In the genomic region with DNA sequence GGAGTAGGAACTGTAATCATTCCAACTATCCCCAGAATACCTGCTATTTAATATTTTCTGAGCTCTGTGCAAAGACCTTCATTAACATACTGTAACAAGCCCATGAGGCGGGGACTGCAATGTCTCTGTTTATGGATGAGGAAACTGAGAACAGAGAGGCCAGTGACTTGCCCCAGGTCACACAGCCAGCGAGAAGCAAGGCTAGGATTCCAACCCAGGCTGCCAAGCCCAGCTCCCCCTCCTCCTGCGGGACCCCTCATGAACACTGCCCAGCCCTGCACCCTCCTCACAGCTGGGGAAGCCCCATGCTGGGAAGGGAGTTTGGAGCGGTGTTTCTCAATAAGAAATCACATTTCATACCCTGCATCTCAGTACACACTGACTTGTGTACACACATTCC, we compare ENCODE assay signal across 14 cellular contexts. TPM values are rescaled to one million over a fixed set of nuclear protein-coding genes. Genes with fewer than 3 reads are reported as not detected.
DNase-seq lines count a peak whose midpoint lies in the region; ATAC-seq and TF ChIP-seq lines count a peak whose summit lies in the region.
"Had no signal": no experiment of that assay in that cellular context is flagged by ENCODE, and none has a peak within 500 bp of the region (broad histone marks: within the 10 kb centered on the region; RNA-seq: fewer than 3 reads in every experiment).

No MANE protein-coding gene starts in this region.

- no peaks in the 10 kb centered on the region for H3K9me2 ChIP-seq in OCI-LY1 (ENCODE audit: low read depth, low read length)

- H3K36me3 ChIP-seq in CD4-positive, CD25-positive, alpha-beta regulatory T cell (ENCODE audit: control insufficient read depth, insufficient read depth, low read length), result peaks cover 5% of the 10 kb centered on the region
- H3K36me3 ChIP-seq in OCI-LY1 (ENCODE audit: insufficient read depth, low read length), result peaks cover 19% of the 10 kb centered on the region; the same call in 1 of the 2 replicates

- peak overlapping the region in 2 of 4 donors; percentile 34 to 76 for H3K4me3 Mint-ChIP-seq in CD4-positive, CD25-positive, alpha-beta regulatory T cell
- peak overlapping the region; percentile 75 for H3K4me3 Mint-ChIP-seq in memory B cell
- H3K4me3 Mint-ChIP-seq: H9 had no signal

- no peak overlapping the region for H2AFZ ChIP-seq in OCI-LY1 (ENCODE audit: low read length)

- ATAC-seq in CD4-positive, CD25-positive, alpha-beta regulatory T cell (ENCODE audit: low read depth in 2 of 2), result no peak
- ATAC-seq in GM19438 (IDR thresholded peaks at IDR 0.05; ENCODE audit: low read depth, unreplicated experiment), result peak; percentile 4
- ATAC-seq in memory B cell (ENCODE audit: low read depth), result peak; percentile 5
- ATAC-seq: PC-3 had no signal

- peaks cover 13% of the 10 kb centered on the region for H3K4me1 ChIP-seq in CD4-positive, CD25-positive, alpha-beta regulatory T cell (ENCODE audit: control insufficient read depth, insufficient read depth, low read length, poor library complexity, severe bottlenecking)
- peaks cover 59% of the 10 kb centered on the region for H3K4me1 ChIP-seq in OCI-LY1 (ENCODE audit: insufficient read depth, low read length, severe bottlenecking)
- H3K4me1 ChIP-seq: gastroesophageal sphincter had no signal

- DNase-seq in CD4-positive, CD25-positive, alpha-beta regulatory T cell, result no peak
- DNase-seq in memory B cell (ENCODE audit: low spot score in 2 of 2) (no peak), SKM-1 (lab: John Stamatoyannopoulos, UW; ENCODE audit: unreplicated experiment) (no peak), DMS79 treated with DMSO at 0.1 percent for 48 hours (lab: John Stamatoyannopoulos, UW) (no peak), Ammon's horn (ENCODE audit: low spot score) (no peak)
- DNase-seq in stimulated activated CD4-positive, alpha-beta T cell treated with anti-CD3 and anti-CD28 coated beads, Interleukin-4, amount 100 ng/mL, for 4 hours, result no peak
- DNase-seq: effector CD4-positive, alpha-beta T cell; H9; left cardiac atrium; PC-3; T-helper 9 cell had no signal

- H3K27me3 Mint-ChIP-seq in CD4-positive, CD25-positive, alpha-beta regulatory T cell, result no peaks in the 10 kb centered on the region
- H3K27me3 Mint-ChIP-seq in memory B cell, result no peaks in the 10 kb centered on the region

- no peaks in the 10 kb centered on the region; the same call in 1 of the 2 replicates for H3F3A ChIP-seq in OCI-LY1 (ENCODE audit: insufficient read depth, low read length)

- peaks cover 0 to 7% (median 0%) of the 10 kb centered on the region in 7 donors for H3K9me3 Mint-ChIP-seq in CD4-positive, CD25-positive, alpha-beta regulatory T cell
- peaks cover 2% of the 10 kb centered on the region for H3K9me3 Mint-ChIP-seq in memory B cell

- no peaks in the 10 kb centered on the region for H4K20me1 ChIP-seq in OCI-LY1 (ENCODE audit: insufficient read depth, low read length)

- H3K4me1 Mint-ChIP-seq in CD4-positive, CD25-positive, alpha-beta regulatory T cell, result peaks cover 0 to 54% (median 12%) of the 10 kb centered on the region in 4 donors
- peaks cover 61% of the 10 kb centered on the region for H3K4me1 Mint-ChIP-seq in memory B cell

- H3K27me3 ChIP-seq in CD4-positive, CD25-positive, alpha-beta regulatory T cell (ENCODE audit: control insufficient read depth, insufficient read depth, low read length), result no peaks in the 10 kb centered on the region
- H3K27me3 ChIP-seq in OCI-LY1 (ENCODE audit: insufficient read depth, low read length), result no peaks in the 10 kb centered on the region
- H3K27me3 ChIP-seq: gastroesophageal sphincter had no signal

- no peaks in the 10 kb centered on the region for H3K9me3 ChIP-seq in CD4-positive, CD25-positive, alpha-beta regulatory T cell (ENCODE audit: control insufficient read depth in 2 of 2, low read length in 2 of 2)
- no peaks in the 10 kb centered on the region for H3K9me3 ChIP-seq in OCI-LY1 (ENCODE audit: low read length)

- H3K9ac ChIP-seq in OCI-LY1 (ENCODE audit: low read length), result peak overlapping the region; percentile 42

- H3K79me2 ChIP-seq in OCI-LY1 (ENCODE audit: insufficient read depth, low read length), result no peaks in the 10 kb centered on the region

- H3K4me2 ChIP-seq in OCI-LY1 (ENCODE audit: low read length), result peak overlapping the region; percentile 46

- no peak overlapping the region for H3K4me3 ChIP-seq in CD4-positive, CD25-positive, alpha-beta regulatory T cell (ENCODE audit: low read depth, low read length)
- H3K4me3 ChIP-seq in OCI-LY1 (ENCODE audit: low read depth, low read length, poor library complexity, severe bottlenecking), result peak overlapping the region; percentile 10
- H3K4me3 ChIP-seq: gastroesophageal sphincter had no signal

- peaks cover 45% of the 10 kb centered on the region for H3K36me3 Mint-ChIP-seq in CD4-positive, CD25-positive, alpha-beta regulatory T cell
- H3K36me3 Mint-ChIP-seq in memory B cell, result peaks cover 44% of the 10 kb centered on the region

- no peak for TF ChIP-seq CTCF in OCI-LY1 (IDR thresholded peaks at IDR 0.05; ENCODE audit: low read length)

- H3K27ac Mint-ChIP-seq in CD4-positive, CD25-positive, alpha-beta regulatory T cell, result peak overlapping the region; percentile 9 to 88 (median 86)
- peak overlapping the region; percentile 88 for H3K27ac Mint-ChIP-seq in memory B cell

- no peak overlapping the region for H3K27ac ChIP-seq in CD4-positive, CD25-positive, alpha-beta regulatory T cell (ENCODE audit: insufficient read depth, low read length, poor library complexity, severe bottlenecking)
- H3K27ac ChIP-seq in OCI-LY1 (ENCODE audit: low read depth, low read length, poor library complexity, severe bottlenecking), result peak overlapping the region; percentile 93

RNA-seq across cellular contexts. Expression of a gene that starts 10.9 kb away (rescaled TPM):
- 6.1 TPM for total RNA-seq in CD4-positive, CD25-positive, alpha-beta regulatory T cell
- 10 to 100 TPM; 19.8 to 50.0 (median 34.8) TPM for polyA plus RNA-seq in CD4-positive, CD25-positive, alpha-beta regulatory T cell

Comparison
In these comparisons a context has a peak if more than half of its experiments do, and no peak if none do; other contexts are left out.
1. ATAC-seq: peak in GM19438 (single experiment) and memory B cell (single experiment); none in CD4-positive, CD25-positive, alpha-beta regulatory T cell (0 of 2).